ENCODE assay signal across 27 cellular contexts in genomic region chr11:125258626-125259025, GRCh38.
"Had no signal": no experiment of that assay in that cellular context is flagged by ENCODE, and none has a peak within 500 bp of the region (broad histone marks: within the 10 kb centered on the region; RNA-seq: fewer than 3 reads in every experiment).

No MANE protein-coding gene starts in this region.

- H3K27ac Mint-ChIP-seq: activated naive CD4-positive, alpha-beta T cell treated with anti-CD3 and anti-CD28 coated beads for 36 hours; activated naive CD8-positive, alpha-beta T cell treated with anti-CD3 and anti-CD28 coated beads, Interleukin-2, amount 10 ng/mL, durations not matched to agents 7 days and 5 days; stimulated activated memory B cell treated with anti-CD40 and anti-IgM and Interleukin-4, amounts not matched to agents 10 μg/mL and 1 μg/mL and 100 μg/mL, for 72 hours; T-helper 17 cell had no signal

- H3K4me1 Mint-ChIP-seq: activated naive CD8-positive, alpha-beta T cell treated with anti-CD3 and anti-CD28 coated beads, Interleukin-2, amount 10 ng/mL, durations not matched to agents 7 days and 5 days; stimulated activated memory B cell treated with anti-CD40 and anti-IgM and Interleukin-4, amounts not matched to agents 10 μg/mL and 1 μg/mL and 100 μg/mL, for 72 hours had no signal

- H3K4me2 ChIP-seq: smooth muscle cell had no signal

- H3K36me3 Mint-ChIP-seq: activated naive CD8-positive, alpha-beta T cell treated with anti-CD3 and anti-CD28 coated beads, Interleukin-2, amount 10 ng/mL, durations not matched to agents 7 days and 5 days; stimulated activated memory B cell treated with anti-CD40 and anti-IgM and Interleukin-4, amounts not matched to agents 10 μg/mL and 1 μg/mL and 100 μg/mL, for 72 hours had no signal

- H3K36me3 ChIP-seq: esophagus muscularis mucosa, gastroesophageal sphincter, right lobe of liver, stomach, suprapubic skin, tibial nerve had no signal

- H3K4me3 ChIP-seq: body of pancreas, esophagus muscularis mucosa, gastroesophageal sphincter, right lobe of liver, smooth muscle cell, stomach, suprapubic skin, tibial nerve had no signal

- DNase-seq: activated CD4-positive, alpha-beta T cell treated with anti-CD3 and anti-CD28 coated beads for 4 hours; activated CD4-positive, alpha-beta T cell treated with anti-CD3 and anti-CD28 coated beads, Interleukin-2, amount 50 U/mL, for 48 hours; activated CD4-positive, CD25-positive, alpha-beta regulatory T cell; activated CD8-positive, alpha-beta memory T cell treated with anti-CD3 and anti-CD28 coated beads, Interleukin-2, amount 50 U/mL, for 48 hours; activated naive CD4-positive, alpha-beta T cell treated with anti-CD3 and anti-CD28 coated beads for 36 hours; activated naive CD8-positive, alpha-beta T cell treated with anti-CD3 and anti-CD28 coated beads, Interleukin-2, amount 10 ng/mL, durations not matched to agents 7 days and 5 days; activated T-cell treated with anti-CD3 and anti-CD28 coated beads, Interleukin-2, amount 50 U/mL, for 48 hours; amygdala; body of pancreas; caudate nucleus; effector memory CD4-positive, alpha-beta T cell; head of caudate nucleus; left cardiac atrium; nucleus accumbens; right lobe of liver; stimulated activated CD4-positive, alpha-beta T cell treated with anti-CD3 and anti-CD28 coated beads, Interleukin-15, amount 100 ng/mL, for 24 hours; stomach; T-helper 17 cell had no signal

- FAIRE-seq: colon, islet of Langerhans, urothelium cell line had no signal

- H3K27me3 ChIP-seq: body of pancreas, gastroesophageal sphincter, right lobe of liver, tibial nerve had no signal

- H3K9me3 ChIP-seq: body of pancreas, esophagus muscularis mucosa, gastroesophageal sphincter, right lobe of liver, stomach, suprapubic skin, tibial nerve had no signal

- H3K27ac ChIP-seq: body of pancreas, esophagus muscularis mucosa, gastroesophageal sphincter, right lobe of liver, stomach, suprapubic skin, tibial nerve had no signal

- H3K4me1 ChIP-seq: right lobe of liver had no signal

- ATAC-seq: body of pancreas; gastroesophageal sphincter; left cardiac atrium; right lobe of liver; stimulated activated memory B cell treated with anti-CD40 and anti-IgM and Interleukin-4, amounts not matched to agents 10 μg/mL and 1 μg/mL and 100 μg/mL, for 72 hours; T-helper 17 cell had no signal

- H3K9me3 Mint-ChIP-seq: activated naive CD4-positive, alpha-beta T cell treated with anti-CD3 and anti-CD28 coated beads for 36 hours; activated naive CD8-positive, alpha-beta T cell treated with anti-CD3 and anti-CD28 coated beads, Interleukin-2, amount 10 ng/mL, durations not matched to agents 7 days and 5 days; stimulated activated memory B cell treated with anti-CD40 and anti-IgM and Interleukin-4, amounts not matched to agents 10 μg/mL and 1 μg/mL and 100 μg/mL, for 72 hours had no signal

- H3K4me3 Mint-ChIP-seq: activated naive CD4-positive, alpha-beta T cell treated with anti-CD3 and anti-CD28 coated beads for 36 hours; activated naive CD8-positive, alpha-beta T cell treated with anti-CD3 and anti-CD28 coated beads, Interleukin-2, amount 10 ng/mL, durations not matched to agents 7 days and 5 days; stimulated activated memory B cell treated with anti-CD40 and anti-IgM and Interleukin-4, amounts not matched to agents 10 μg/mL and 1 μg/mL and 100 μg/mL, for 72 hours; T-helper 17 cell had no signal
